In the genomic region with DNA sequence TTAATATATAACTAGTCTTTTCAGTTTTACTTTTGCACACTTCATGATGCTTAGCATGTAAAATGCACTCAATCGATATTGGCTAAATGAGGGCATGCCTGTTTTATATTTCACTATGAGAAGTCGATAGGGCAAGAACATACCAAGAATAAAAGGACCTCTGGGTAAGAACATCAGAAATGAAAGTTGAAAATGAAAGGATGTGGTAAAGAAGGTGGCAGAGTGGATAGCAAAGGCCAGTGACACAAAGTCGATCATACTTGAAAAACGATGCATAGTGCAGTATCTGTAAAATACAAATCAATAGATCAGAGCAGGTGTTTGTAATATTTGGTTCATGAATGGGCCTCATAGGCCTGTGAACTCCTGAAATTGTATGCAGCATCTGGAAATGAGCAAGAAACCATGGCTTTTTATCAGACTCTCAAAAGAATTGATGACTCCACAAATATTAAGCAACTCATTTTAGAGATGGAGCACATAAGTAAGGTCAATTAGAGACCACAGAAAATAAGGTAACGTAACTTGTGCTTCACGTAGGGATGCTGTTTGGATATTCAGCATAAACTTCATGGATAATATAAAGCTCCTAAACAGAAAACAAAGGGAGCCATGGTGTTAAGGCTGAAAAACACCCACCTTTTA, we compare ENCODE assay signal across 28 cellular contexts.
"Had no signal": no experiment of that assay in that cellular context is flagged by ENCODE, and none has a peak within 500 bp of the region (broad histone marks: within the 10 kb centered on the region; RNA-seq: fewer than 3 reads in every experiment).

No MANE protein-coding gene starts in this region.

- H3K36me3 ChIP-seq: left lung, lower lobe of right lung, neural progenitor cell, neutrophil, sigmoid colon, spleen, suprapubic skin, thoracic aorta, tibial artery, upper lobe of right lung had no signal

- H2AFZ ChIP-seq: neural progenitor cell, parathyroid adenoma had no signal

- H3K4me1 ChIP-seq: left lung, spleen, suprapubic skin, tibial artery, upper lobe of right lung had no signal

- DNase-seq: hypothalamus; immature natural killer cell; kidney; left colon; left lung; lower lobe of right lung; mesendoderm; naive B cell; natural killer cell; nephron progenitor cell; occipital lobe; right cardiac atrium; sigmoid colon; small intestine; spleen; stimulated activated CD4-positive, alpha-beta T cell treated with anti-CD3 and anti-CD28 coated beads, Interleukin-4, amount 100 ng/mL, for 24 hours; stimulated activated naive CD4-positive, alpha-beta T cell; tibial artery; trophoblast cell; upper lobe of right lung had no signal

- H3K27ac ChIP-seq: left lung, lower lobe of right lung, neural progenitor cell, neutrophil, parathyroid adenoma, sigmoid colon, spleen, suprapubic skin, thoracic aorta, tibial artery, upper lobe of right lung had no signal

- H3K4me2 ChIP-seq: neural progenitor cell had no signal

- H3K9ac ChIP-seq: neural progenitor cell, parathyroid adenoma had no signal

- FAIRE-seq: islet of Langerhans, kidney, small intestine, urothelium cell line had no signal

- H3K27me3 ChIP-seq: left lung, neural progenitor cell, neutrophil, sigmoid colon, spleen, suprapubic skin, tibial artery, upper lobe of right lung had no signal

- H3K9me3 ChIP-seq: left lung, lower lobe of right lung, neutrophil, sigmoid colon, spleen, suprapubic skin, thoracic aorta, tibial artery, upper lobe of right lung had no signal

- H3K79me2 ChIP-seq: parathyroid adenoma had no signal

- ATAC-seq: left colon; left lung; lower lobe of right lung; natural killer cell; right cardiac atrium; stimulated activated effector memory CD8-positive, alpha-beta T cell treated with anti-CD3 and anti-CD28 coated beads, Interleukin-12 subunit alpha, Interleukin-12 subunit beta, amount 100 ng/mL, for 72 hours; upper lobe of right lung had no signal

- H3K4me3 ChIP-seq: left lung, lower lobe of right lung, neural progenitor cell, sigmoid colon, spleen, suprapubic skin, thoracic aorta, tibial artery, upper lobe of right lung had no signal
